Comparison of ENCODE assay signal across 10 cellular contexts in genomic region chr3:11530153-11530721, GRCh38.
DNase-seq lines count a peak whose midpoint lies in the region; ATAC-seq lines count a peak whose summit lies in the region.
"Had no signal": no experiment of that assay in that cellular context is flagged by ENCODE, and none has a peak within 500 bp of the region (broad histone marks: within the 10 kb centered on the region; RNA-seq: fewer than 3 reads in every experiment).

No MANE protein-coding gene starts in this region.

- intact Hi-C loops in Right ventricle myocardium inferior (cut with DNase I) (no loop called here), cardiac septum (cut with DNase I) (loop anchor here (10.0 kb wide), 1 partner anchor 145 kb away; no protein-coding TSS in a partner anchor)

- DNase-seq in Right ventricle myocardium inferior (ENCODE audit: missing footprints) (no peak), cardiac septum (ENCODE audit: low spot score) (no peak), brain pericyte (ENCODE audit: low read depth, low spot score) (peak; percentile 91), left kidney (ENCODE audit: low read depth, low spot score) (peak; percentile 86), Kasumi-1 (lab: John Stamatoyannopoulos, UW) (no peak), LoVo (ENCODE audit: low spot score) (no peak)
- DNase-seq: transverse colon had no signal

- ATAC-seq in Right ventricle myocardium inferior: peak; percentile 73
- no peak for ATAC-seq in GM19463 (IDR thresholded peaks at IDR 0.05; ENCODE audit: unreplicated experiment)
- no peak for ATAC-seq in activated CD4-positive, CD25-positive, alpha-beta regulatory T cell treated with anti-CD3 and anti-CD28 coated beads, Interleukin-2, amount 50 U/mL, for 24 hours
- ATAC-seq: gastrocnemius medialis had no signal

Comparison
In these comparisons a context has a peak if more than half of its experiments do, and no peak if none do; other contexts are left out.
1. DNase-seq: peak in brain pericyte (single experiment) and left kidney (single experiment); none in Right ventricle myocardium inferior (single experiment), cardiac septum (single experiment), Kasumi-1 (0 of 2) and LoVo (single experiment).